Comparison of ENCODE assay signal across 8 cellular contexts in genomic region chr19:3057275-3057714, GRCh38. TPM values are rescaled to one million over a fixed set of nuclear protein-coding genes. Genes with fewer than 3 reads are reported as not detected.
A peak's percentile ranks its signal among the peaks of the same experiment; 100 is the strongest.
DNase-seq lines count a peak whose midpoint lies in the region; ATAC-seq and TF ChIP-seq lines count a peak whose summit lies in the region.

No MANE protein-coding gene starts in this region.

- no peak overlapping the region for H2BK12ac ChIP-seq in mesenchymal stem cell (ENCODE audit: low read length in 2 of 2)

- peak; percentile 72 for ATAC-seq in upper lobe of right lung
- no peak for ATAC-seq in HG02884 (IDR thresholded peaks at IDR 0.05; ENCODE audit: unreplicated experiment)
- ATAC-seq in effector memory CD8-positive, alpha-beta T cell (replicated peaks) = no peak

- H2BK5ac ChIP-seq in mesenchymal stem cell (ENCODE audit: low read depth, low read length, poor library complexity, severe bottlenecking) = no peak overlapping the region

- intact Hi-C loops in colonic mucosa (cut with DNase I) = no loop called here
- intact Hi-C loops in upper lobe of right lung (cut with DNase I) = no loop called here

- peak overlapping the region in 1 of 2 experiments; percentile 18 for H3K14ac ChIP-seq in mesenchymal stem cell (ENCODE audit: low read length in 2 of 2)

- DNase-seq in NCI-H345 (lab: John Stamatoyannopoulos, UW) (peak; percentile 37), NCI-H345 treated with DMSO at 0.1 percent for 48 hours (lab: John Stamatoyannopoulos, UW; ENCODE audit: unreplicated experiment) (no peak), colonic mucosa (peak; percentile 61), mesenchymal stem cell (no peak), upper lobe of right lung (peak; percentile 93), RPMI8226 (no peak)
- no peak for DNase-seq in effector memory CD8-positive, alpha-beta T cell

- H3K27ac ChIP-seq in colonic mucosa (peak overlapping the region; percentile 39), mesenchymal stem cell (ENCODE audit: low read length, poor library complexity, severe bottlenecking) (peak overlapping the region; percentile 13), upper lobe of right lung (peak overlapping the region; percentile 61)

- TF ChIP-seq CTCF in colonic mucosa (IDR thresholded peaks at IDR 0.05) = no peak
- no peak for TF ChIP-seq CTCF in upper lobe of right lung (IDR thresholded peaks at IDR 0.05)

- no peak overlapping the region for H2BK120ac ChIP-seq in mesenchymal stem cell (ENCODE audit: low read depth, low read length)

- WGBS in mesenchymal stem cell = 61% methylated on average over 24 of the region's 26 CpGs

- H3K79me1 ChIP-seq in mesenchymal stem cell (replicated peaks; ENCODE audit: low read length, poor library complexity, severe bottlenecking) = peaks cover 24% of the 10 kb centered on the region

- peaks cover 72% of the 10 kb centered on the region for H3K36me3 Mint-ChIP-seq in effector memory CD8-positive, alpha-beta T cell (ENCODE audit: insufficient read depth)

- peaks cover 11% of the 10 kb centered on the region for H3K36me3 ChIP-seq in colonic mucosa
- H3K36me3 ChIP-seq in mesenchymal stem cell (ENCODE audit: control insufficient read depth in 1 of 2, insufficient read depth in 2 of 2, low read depth in 1 of 2, low read length in 2 of 2) = peaks cover 55 to 79% of the 10 kb centered on the region in 2 experiments
- peaks cover 67% of the 10 kb centered on the region for H3K36me3 ChIP-seq in upper lobe of right lung

- H3K9ac ChIP-seq in colonic mucosa (ENCODE audit: low read depth in 2 of 2, low read length in 2 of 2) (peak overlapping the region in 1 of 2 donors; percentile 3), mesenchymal stem cell (ENCODE audit: low read length) (peak overlapping the region; percentile 58)

- H3K23ac ChIP-seq in mesenchymal stem cell (ENCODE audit: low read length in 2 of 2) = no peak overlapping the region

- peak overlapping the region in 1 of 2 experiments; percentile 58 for H3K18ac ChIP-seq in mesenchymal stem cell (ENCODE audit: low read depth in 1 of 2, low read length in 2 of 2)

- H4K8ac ChIP-seq in mesenchymal stem cell (ENCODE audit: low read length) = peak overlapping the region; percentile 57

- H2AK5ac ChIP-seq in mesenchymal stem cell (ENCODE audit: low read length, severe bottlenecking) = peak overlapping the region; percentile 45

- H3K4me1 ChIP-seq in colonic mucosa (no peaks in the 10 kb centered on the region), mesenchymal stem cell (ENCODE audit: control insufficient read depth, insufficient read depth, low read depth, low read length) (peaks cover 52% of the 10 kb centered on the region), upper lobe of right lung (peaks cover 34% of the 10 kb centered on the region)

- no peak overlapping the region for H3K4me3 ChIP-seq in colonic mucosa
- H3K4me3 ChIP-seq in mesenchymal stem cell (ENCODE audit: insufficient read depth in 1 of 2, low read depth in 1 of 2, low read length in 2 of 2) = peak overlapping the region in 1 of 2 experiments; percentile 29
- no peak overlapping the region for H3K4me3 ChIP-seq in upper lobe of right lung

- H3K27me3 Mint-ChIP-seq in effector memory CD8-positive, alpha-beta T cell = no peaks in the 10 kb centered on the region

- H3K27me3 ChIP-seq in colonic mucosa = no peaks in the 10 kb centered on the region
- no peaks in the 10 kb centered on the region for H3K27me3 ChIP-seq in mesenchymal stem cell (ENCODE audit: control insufficient read depth in 1 of 2, insufficient read depth in 1 of 2, low read length in 2 of 2)
- no peaks in the 10 kb centered on the region for H3K27me3 ChIP-seq in upper lobe of right lung

- peak overlapping the region in 1 of 2 experiments; percentile 51 for H3K4ac ChIP-seq in mesenchymal stem cell (ENCODE audit: low read depth in 1 of 2, low read length in 2 of 2)

- H3K4me1 Mint-ChIP-seq in effector memory CD8-positive, alpha-beta T cell (ENCODE audit: low read depth in 2 of 2) = peaks cover 24 to 39% of the 10 kb centered on the region in 2 donors

- H3K9me3 ChIP-seq in colonic mucosa (no peaks in the 10 kb centered on the region), mesenchymal stem cell (ENCODE audit: control insufficient read depth, low read length) (no peaks in the 10 kb centered on the region), upper lobe of right lung (no peaks in the 10 kb centered on the region)

- H3K9me3 Mint-ChIP-seq in effector memory CD8-positive, alpha-beta T cell = no peaks in the 10 kb centered on the region

- H3K4me3 Mint-ChIP-seq in effector memory CD8-positive, alpha-beta T cell = no peak overlapping the region

- H2BK15ac ChIP-seq in mesenchymal stem cell (ENCODE audit: low read depth, poor library complexity, severe bottlenecking) = no peak overlapping the region

- H3K27ac Mint-ChIP-seq in effector memory CD8-positive, alpha-beta T cell = peak overlapping the region in 1 of 2 donors; percentile 85

- H4K91ac ChIP-seq in mesenchymal stem cell (ENCODE audit: low read length) = peak overlapping the region; percentile 53

- no peak overlapping the region for H2AFZ ChIP-seq in mesenchymal stem cell (ENCODE audit: low read depth, low read length)

- peak overlapping the region; percentile 30 for H3K4me2 ChIP-seq in mesenchymal stem cell (ENCODE audit: low read length, poor library complexity, severe bottlenecking)

RNA-seq across cellular contexts. Expression of gene TLE5, which starts 5.0 kb away (rescaled TPM):
- total RNA-seq in colonic mucosa (100 to 1,000 TPM; 407 to 409 TPM), upper lobe of right lung (458 TPM)
- polyA plus RNA-seq in mesenchymal stem cell (2013, experiment 1 of 2) = 329 TPM
- 321 TPM for polyA plus RNA-seq in mesenchymal stem cell (2013, experiment 2 of 2)

RNA-seq across cellular contexts. Expression of gene TLE2, which starts 28.2 kb away (rescaled TPM):
- total RNA-seq in colonic mucosa = 10 to 100 TPM; 42.8 to 52.4 TPM
- polyA plus RNA-seq in mesenchymal stem cell (2013, experiment 1 of 2) = 9.5 TPM
- polyA plus RNA-seq in mesenchymal stem cell (2013, experiment 2 of 2) = 8.7 TPM
- 58.6 TPM for total RNA-seq in upper lobe of right lung

RNA-seq across cellular contexts. Expression of gene GNA11, which starts 36.9 kb away (rescaled TPM):
- total RNA-seq in colonic mucosa (100 to 1,000 TPM; 197 to 215 TPM), upper lobe of right lung (66.3 TPM)
- 49.8 TPM for polyA plus RNA-seq in mesenchymal stem cell (2013, experiment 1 of 2)
- polyA plus RNA-seq in mesenchymal stem cell (2013, experiment 2 of 2) = 49.0 TPM

Comparison
In these comparisons a context has a peak if more than half of its experiments do, and no peak if none do; other contexts are left out.
1. DNase-seq: peak in NCI-H345 (single experiment), colonic mucosa (single experiment) and upper lobe of right lung (single experiment); none in NCI-H345 treated with DMSO at 0.1 percent for 48 hours (single experiment), mesenchymal stem cell (single experiment), RPMI8226 (single experiment) and effector memory CD8-positive, alpha-beta T cell (0 of 3).
2. Peak in every context shown above with its lines, with median percentiles within 50 percentile points of each other: H3K27ac ChIP-seq.